8 cellular contexts compared by ENCODE assay signal in the genomic region with DNA sequence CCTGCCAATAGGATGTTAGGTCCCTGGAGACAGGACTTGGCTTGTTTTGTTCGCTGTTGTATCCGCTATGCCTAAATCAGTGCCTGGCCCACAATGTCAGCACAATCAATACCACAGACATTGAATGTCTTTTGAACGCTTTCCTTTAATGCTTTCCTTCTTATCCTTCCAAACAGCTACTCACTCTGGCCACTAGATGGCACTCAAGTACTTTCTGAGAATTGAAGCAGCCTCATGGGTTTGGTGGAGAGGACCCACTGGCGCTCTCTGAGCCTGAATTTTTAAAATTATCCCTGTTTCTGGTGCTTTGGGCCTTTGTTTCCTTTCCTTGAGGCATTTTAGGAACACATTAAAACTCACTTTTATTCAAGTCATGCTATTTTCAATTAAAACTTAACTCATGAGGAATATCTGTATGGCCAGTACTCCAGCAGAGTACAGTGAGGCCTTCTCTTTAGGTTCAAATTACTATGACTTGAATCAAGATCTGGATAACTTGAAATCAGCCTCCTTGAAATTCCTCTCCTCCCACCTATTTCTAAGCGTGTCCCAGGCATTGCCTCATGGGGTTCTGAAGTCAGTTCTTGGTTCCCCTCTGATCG. TPM values are rescaled to one million over a fixed set of nuclear protein-coding genes. Genes with fewer than 3 reads are reported as not detected.
DNase-seq lines count a peak whose midpoint lies in the region; ATAC-seq and TF ChIP-seq lines count a peak whose summit lies in the region.

No MANE protein-coding gene starts in this region.

- H3K36me3 ChIP-seq in CD8-positive, alpha-beta memory T cell (ENCODE audit: insufficient read depth, low read length), result peaks cover 3% of the 10 kb centered on the region
- H3K36me3 ChIP-seq in HAP-1 (replicated peaks) (no peaks in the 10 kb centered on the region), osteoblast (ENCODE audit: insufficient read depth, low read length) (no peaks in the 10 kb centered on the region)

- peaks cover 4 to 5% of the 10 kb centered on the region in 2 donors for H3K27me3 Mint-ChIP-seq in CD8-positive, alpha-beta memory T cell

- in situ Hi-C loops in HAP-1 (cut with MboI; ENCODE audit: low sequenced_read_pairs), result loop anchor here (5.0 kb wide), 1 partner anchor 835 kb away; no protein-coding TSS in a partner anchor

- no peaks in the 10 kb centered on the region for H3K9me3 Mint-ChIP-seq in CD8-positive, alpha-beta memory T cell

- H3K4me2 ChIP-seq in osteoblast (ENCODE audit: insufficient read depth, low read length), result no peak overlapping the region

- H3K9me3 ChIP-seq in CD8-positive, alpha-beta memory T cell (ENCODE audit: low read length), result no peaks in the 10 kb centered on the region
- H3K9me3 ChIP-seq in HAP-1, result no peaks in the 10 kb centered on the region
- no peaks in the 10 kb centered on the region for H3K9me3 ChIP-seq in osteoblast (ENCODE audit: low read depth, low read length)

- H3K27ac Mint-ChIP-seq in CD8-positive, alpha-beta memory T cell, result peak overlapping the region; percentile 68 to 97 (median 91)

- peaks cover 39% of the 10 kb centered on the region for H3K4me1 ChIP-seq in CD8-positive, alpha-beta memory T cell (ENCODE audit: insufficient read depth, low read length)
- H3K4me1 ChIP-seq in HAP-1 (no peaks in the 10 kb centered on the region), osteoblast (ENCODE audit: insufficient read depth, low read length) (peaks cover 33% of the 10 kb centered on the region)

- H3K36me3 Mint-ChIP-seq in CD8-positive, alpha-beta memory T cell, result peaks cover 0 to 16% (median 2%) of the 10 kb centered on the region in 3 donors

- no peaks in the 10 kb centered on the region for H4K20me1 ChIP-seq in osteoblast (ENCODE audit: insufficient read depth, low read length)

- H3K4me3 ChIP-seq in CD8-positive, alpha-beta memory T cell (ENCODE audit: low read length), result no peak overlapping the region
- H3K4me3 ChIP-seq in HAP-1 (no peak overlapping the region), fibroblast of mammary gland (ENCODE audit: control insufficient read depth, low read depth, low read length) (no peak overlapping the region), osteoblast (ENCODE audit: insufficient read depth, low read length) (no peak overlapping the region)

- H3K27ac ChIP-seq in CD8-positive, alpha-beta memory T cell (ENCODE audit: low read depth, low read length), result no peak overlapping the region
- H3K27ac ChIP-seq in osteoblast (ENCODE audit: low read depth, low read length), result no peak overlapping the region

- peak overlapping the region in 6 of 7 donors; percentile 5 to 58 (median 34) for H3K4me3 Mint-ChIP-seq in CD8-positive, alpha-beta memory T cell

- CTCF ChIA-PET in CD8-positive, alpha-beta memory T cell (lab: Charles Lee), result interaction anchor here (0.7 to 2.2 kb wide), 6 partner anchors 8 to 849 kb away, joined by 3 to 25 read pairs (median 5); a partner anchor contains a TSS

- DNase-seq in CD8-positive, alpha-beta memory T cell, result peak in 4 of 5 donors; percentile 40 to 75 (median 67)
- peak; percentile 54 to 70 for DNase-seq in HAP-1 (ENCODE audit: low spot score in 2 of 2)
- peak; percentile 69 for DNase-seq in NCI-H69 (lab: John Stamatoyannopoulos, UW)
- DNase-seq in activated CD8-positive, alpha-beta memory T cell treated with anti-CD3 and anti-CD28 coated beads, Interleukin-2, amount 50 U/mL, for 1 hour (ENCODE audit: extremely low read depth), result peak; percentile 26
- peak; percentile 77 for DNase-seq in fibroblast of mammary gland (ENCODE audit: low read depth)
- DNase-seq in osteoblast (ENCODE audit: insufficient read length, low spot score, missing footprints), result peak; percentile 43

- POLR2A ChIA-PET in CD8-positive, alpha-beta memory T cell (lab: Charles Lee), result no interaction called here

- no peak overlapping the region for H2AFZ ChIP-seq in osteoblast (ENCODE audit: low read length)

- ATAC-seq in HG02981 (IDR thresholded peaks at IDR 0.05; ENCODE audit: unreplicated experiment) (no peak), HG02938 (IDR thresholded peaks at IDR 0.05; ENCODE audit: unreplicated experiment) (no peak)

- TF ChIP-seq CTCF in fibroblast of mammary gland (conservative IDR thresholded peaks at IDR 0.05; ENCODE audit: control insufficient read depth, insufficient read depth, low read depth, low read length) (peak; percentile 94), osteoblast (IDR thresholded peaks at IDR 0.05; ENCODE audit: extremely low read depth, low read depth, low read length) (peak; percentile 94)

- peaks cover 16% of the 10 kb centered on the region for H3K79me2 ChIP-seq in osteoblast (ENCODE audit: insufficient read depth, low read length)

- no peaks in the 10 kb centered on the region for H3K27me3 ChIP-seq in CD8-positive, alpha-beta memory T cell (ENCODE audit: insufficient read depth, low read length, poor library complexity, severe bottlenecking)
- no peaks in the 10 kb centered on the region for H3K27me3 ChIP-seq in HAP-1 (ENCODE audit: low read depth)
- H3K27me3 ChIP-seq in osteoblast (ENCODE audit: insufficient read depth, low read length), result peaks cover 5% of the 10 kb centered on the region

- peaks cover 38 to 49% (median 40%) of the 10 kb centered on the region in 3 donors for H3K4me1 Mint-ChIP-seq in CD8-positive, alpha-beta memory T cell

RNA-seq across cellular contexts. Expression of a gene that starts 3.2 kb away (rescaled TPM):
- total RNA-seq in CD8-positive, alpha-beta memory T cell, result 10 to 100 TPM; 33.8 to 35.2 TPM
- polyA plus RNA-seq in CD8-positive, alpha-beta memory T cell, result 37.6 TPM
- total RNA-seq in osteoblast, result 33.0 and 41.3 TPM in 2 replicates

Comparison
In these comparisons a context has a peak if more than half of its experiments do, and no peak if none do; other contexts are left out.
1. DNase-seq: peak in every context shown above with its lines; median percentile 77 in fibroblast of mammary gland; 69 in NCI-H69; 67 in CD8-positive, alpha-beta memory T cell; 62 in HAP-1; 43 in osteoblast; 26 in activated CD8-positive, alpha-beta memory T cell treated with anti-CD3 and anti-CD28 coated beads, Interleukin-2, amount 50 U/mL, for 1 hour.